8 cellular contexts compared by ENCODE assay signal in the genomic region with DNA sequence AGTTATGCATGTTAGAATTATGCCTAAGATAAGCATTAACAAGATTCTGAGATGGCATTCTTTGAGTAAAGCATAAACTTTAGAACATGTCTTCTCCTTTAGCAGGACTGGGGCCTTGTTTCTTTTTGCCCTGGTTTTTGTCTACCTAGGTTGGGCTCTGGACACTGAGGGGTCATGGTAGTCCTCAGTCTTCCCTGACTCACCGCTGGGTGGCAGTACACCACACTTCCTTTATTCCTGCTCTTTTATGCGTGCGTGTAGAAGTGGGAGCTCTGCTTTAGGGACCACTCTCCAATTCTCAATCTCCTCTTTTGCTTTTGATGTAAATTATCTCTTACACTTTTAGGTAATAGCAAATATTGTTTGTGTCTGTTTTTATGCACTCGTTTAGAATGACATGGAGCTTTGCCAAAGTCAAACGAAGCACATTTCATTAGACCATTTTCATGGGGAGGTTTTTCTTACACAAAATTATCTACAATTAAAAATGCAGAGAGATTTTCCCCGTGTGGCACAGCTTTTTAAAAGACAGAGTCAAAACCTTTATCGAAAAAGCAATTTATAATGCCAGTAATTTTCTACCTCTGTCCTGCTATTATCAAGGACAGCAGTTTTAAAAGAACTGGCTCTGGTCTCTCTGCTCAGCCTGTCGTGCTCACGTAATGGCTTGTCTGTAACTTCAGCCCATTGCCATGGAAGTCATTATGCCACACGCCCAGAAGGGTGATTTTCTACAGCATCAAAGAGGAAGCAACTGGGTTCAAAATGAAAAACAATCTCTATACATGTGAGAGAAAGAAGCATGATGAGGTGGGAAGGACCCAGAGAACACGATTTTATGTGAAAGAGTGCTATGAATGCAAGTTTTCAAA.
DNase-seq lines count a peak whose midpoint lies in the region; ATAC-seq and TF ChIP-seq lines count a peak whose summit lies in the region.

No MANE protein-coding gene starts in this region.

- no peak overlapping the region for H2AFZ ChIP-seq in SK-N-SH (ENCODE audit: low read depth)

- peak; percentile 27 for DNase-seq in 8988T
- DNase-seq in HUDEP-2 (lab: John Stamatoyannopoulos, UW; ENCODE audit: unreplicated experiment in 76 of 76), result peak in 43 of 76 experiments; percentile 1 to 58 (median 15)
- DNase-seq in SK-N-SH, result peak; percentile 64
- peak; percentile 70 to 71 for DNase-seq in activated naive CD4-positive, alpha-beta T cell treated with anti-CD3 and anti-CD28 coated beads, Interleukin-2, amount 50 U/mL, for 72 hours (ENCODE audit: low spot score in 2 of 2)
- DNase-seq in cardiac septum (ENCODE audit: low spot score), result peak; percentile 83
- DNase-seq in psoas muscle, result peak; percentile 77 to 86
- DNase-seq in upper lobe of right lung, result peak; percentile 75

- ATAC-seq in GM18505 (IDR thresholded peaks at IDR 0.05; ENCODE audit: unreplicated experiment), result peak; percentile 62
- ATAC-seq in activated naive CD4-positive, alpha-beta T cell treated with anti-CD3 and anti-CD28 coated beads, Interleukin-2, amount 50 U/mL, for 72 hours, result peak; percentile 85 to 90
- peak; percentile 94 to 98 (median 96) for ATAC-seq in psoas muscle
- ATAC-seq in upper lobe of right lung, result peak; percentile 96

- H3K9me3 Mint-ChIP-seq in activated naive CD4-positive, alpha-beta T cell treated with anti-CD3 and anti-CD28 coated beads, Interleukin-2, amount 50 U/mL, for 72 hours, result no peaks in the 10 kb centered on the region

- H3K36me3 ChIP-seq in SK-N-SH (replicated peaks in 1 of 2; ENCODE audit: control insufficient read depth in 1 of 2, insufficient read depth in 2 of 2, low read length in 1 of 2) (no peaks in the 10 kb centered on the region), psoas muscle (ENCODE audit: insufficient read depth in 1 of 2, low read depth in 1 of 2) (no peaks in the 10 kb centered on the region), upper lobe of right lung (no peaks in the 10 kb centered on the region)

- peak; percentile 85 for TF ChIP-seq RAD21 in SK-N-SH (IDR thresholded peaks at IDR 0.05; ENCODE audit: low read length)

- H3K9me3 ChIP-seq in SK-N-SH (no peaks in the 10 kb centered on the region), psoas muscle (no peaks in the 10 kb centered on the region), upper lobe of right lung (no peaks in the 10 kb centered on the region)

- H3K4me3 ChIP-seq in SK-N-SH (ENCODE audit: low read depth in 2 of 2, low read length in 1 of 2), result no peak overlapping the region
- peak overlapping the region; percentile 31 for H3K4me3 ChIP-seq in psoas muscle
- H3K4me3 ChIP-seq in upper lobe of right lung, result no peak overlapping the region

- TF ChIP-seq EP300 in SK-N-SH (IDR thresholded peaks at IDR 0.05; ENCODE audit: borderline replicate concordance in 1 of 2, low read depth in 1 of 2, low read length in 1 of 2), result no peak

- H3K27me3 ChIP-seq in SK-N-SH (ENCODE audit: insufficient read depth) (no peaks in the 10 kb centered on the region), psoas muscle (ENCODE audit: insufficient read depth in 3 of 3, low read length in 2 of 3) (no peaks in the 10 kb centered on the region), upper lobe of right lung (no peaks in the 10 kb centered on the region)

- H3K27ac Mint-ChIP-seq in activated naive CD4-positive, alpha-beta T cell treated with anti-CD3 and anti-CD28 coated beads, Interleukin-2, amount 50 U/mL, for 72 hours, result peak overlapping the region; percentile 53 to 63

- no peak overlapping the region for H3K9ac ChIP-seq in SK-N-SH

- no peaks in the 10 kb centered on the region for H3K79me2 ChIP-seq in SK-N-SH (ENCODE audit: insufficient read depth)

- no peaks in the 10 kb centered on the region for H3K9me2 ChIP-seq in SK-N-SH

- POLR2A ChIA-PET in SK-N-SH (lab: Yijun Ruan, JAX), result no interaction called here

- H3K36me3 Mint-ChIP-seq in activated naive CD4-positive, alpha-beta T cell treated with anti-CD3 and anti-CD28 coated beads, Interleukin-2, amount 50 U/mL, for 72 hours, result peaks cover 0 to 4% of the 10 kb centered on the region in 2 donors

- no peak overlapping the region for H3K27ac ChIP-seq in SK-N-SH (ENCODE audit: low read depth in 2 of 2, low read length in 1 of 2)
- no peak overlapping the region for H3K27ac ChIP-seq in psoas muscle
- H3K27ac ChIP-seq in upper lobe of right lung, result no peak overlapping the region

- TF ChIP-seq CTCF in SK-N-SH (IDR thresholded peaks at IDR 0.05), result peak; percentile 79
- TF ChIP-seq CTCF in psoas muscle (IDR thresholded peaks at IDR 0.05), result peak; percentile 91
- TF ChIP-seq CTCF in upper lobe of right lung (IDR thresholded peaks at IDR 0.05), result peak; percentile 85

- peaks cover 1 to 8% of the 10 kb centered on the region in 2 experiments for H3K4me1 ChIP-seq in SK-N-SH (ENCODE audit: control insufficient read depth in 1 of 2, insufficient read depth in 2 of 2, low read depth in 1 of 2, low read length in 1 of 2)
- H3K4me1 ChIP-seq in psoas muscle, result peaks cover 11% of the 10 kb centered on the region
- peaks cover 9% of the 10 kb centered on the region for H3K4me1 ChIP-seq in upper lobe of right lung

- no peaks in the 10 kb centered on the region for H4K20me1 ChIP-seq in SK-N-SH (ENCODE audit: insufficient read depth)

- CTCF ChIA-PET in SK-N-SH (lab: Yijun Ruan, JAX), result interaction anchor here (0.6 to 2.8 kb wide), 53 partner anchors 9 to 708 kb away, joined by 3 to 42 read pairs (median 4); no protein-coding TSS in a partner anchor

- intact Hi-C loops in cardiac septum (cut with DNase I), result loop anchor here (2.0 to 10.0 kb wide), 2 partner anchors 125 to 613 kb away; no protein-coding TSS in a partner anchor
- intact Hi-C loops in psoas muscle (cut with DNase I), result loop anchor here (2.0 to 10.0 kb wide), 7 partner anchors 123 to 613 kb away; no protein-coding TSS in a partner anchor
- intact Hi-C loops in upper lobe of right lung (cut with DNase I), result loop anchor here (5.0 kb wide), 1 partner anchor 613 kb away; no protein-coding TSS in a partner anchor

- H3K4me2 ChIP-seq in SK-N-SH, result no peak overlapping the region

- no peak for TF ChIP-seq POLR2A in GM18505 (IDR thresholded peaks at IDR 0.05; ENCODE audit: borderline replicate concordance, extremely low read depth, insufficient read depth, insufficient read length)

- H3F3A ChIP-seq in SK-N-SH (replicated peaks; ENCODE audit: insufficient read depth), result peaks cover 9% of the 10 kb centered on the region

- WGBS in SK-N-SH (ENCODE audit: low lambda C conversion rate), result 47% methylated on average over 11 of the region's 11 CpGs
- WGBS in psoas muscle, 3 donors, result 14 to 28% (median 17%) methylated on average over 11 of the region's 11 CpGs

TF ChIP-seq in SK-N-SH, 30 proteins besides CTCF, POLR2A, EP300 and RAD21:
- TF ChIP-seq YY1 (IDR thresholded peaks at IDR 0.05; ENCODE audit: low read depth) (no peak), MEF2A (IDR thresholded peaks at IDR 0.05; ENCODE audit: borderline replicate concordance, low read depth) (no peak), SMC3 (IDR thresholded peaks at IDR 0.05; ENCODE audit: low read depth, low read length) (peak; percentile 90)
TF ChIP-seq in SK-N-SH: peak in this region for 1.

Comparison
In these comparisons a context has a peak if more than half of its experiments do, and no peak if none do; other contexts are left out.
1. DNase-seq: peak in every context shown above with its lines; median percentile 83 in cardiac septum; 82 in psoas muscle; 75 in upper lobe of right lung; 70 in activated naive CD4-positive, alpha-beta T cell treated with anti-CD3 and anti-CD28 coated beads, Interleukin-2, amount 50 U/mL, for 72 hours; 64 in SK-N-SH; 27 in 8988T; 15 in HUDEP-2.